ENCODE assay signal across 22 cellular contexts in the genomic region with DNA sequence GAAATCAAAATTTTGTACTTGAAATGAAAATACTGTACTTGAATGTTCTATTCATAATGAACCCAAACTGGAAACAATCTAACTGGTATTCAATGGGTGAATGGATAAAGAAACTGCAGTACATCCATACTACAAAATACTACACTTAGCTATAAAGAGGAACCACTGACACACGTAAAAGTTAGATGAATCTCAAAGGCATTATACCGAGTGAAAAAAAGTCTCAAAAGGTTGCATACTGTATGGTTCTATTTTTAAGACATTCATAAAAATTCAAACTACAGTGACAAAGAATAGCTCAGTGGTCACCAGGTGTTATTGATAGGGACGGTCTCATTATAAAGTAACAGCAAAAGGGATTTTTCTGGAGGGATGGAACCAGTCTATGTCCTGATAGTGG.
"Had no signal": no experiment of that assay in that cellular context is flagged by ENCODE, and none has a peak within 500 bp of the region (broad histone marks: within the 10 kb centered on the region; RNA-seq: fewer than 3 reads in every experiment).

No MANE protein-coding gene starts in this region.

- H3K36me3 ChIP-seq: SJCRH30 had no signal

- H3K9me3 ChIP-seq: SJCRH30 had no signal

- H3K4me3 ChIP-seq: SJCRH30 had no signal

- H3K4me1 ChIP-seq: SJCRH30 had no signal

- DNase-seq: KBM-7, MV-4-11, NCI-H1092, NCI-H1105 treated with DMSO at 0.1 percent for 48 hours, NCI-H1417 treated with DMSO at 0.1 percent for 48 hours, NCI-H146, NCI-H1694 treated with DMSO at 0.1 percent for 48 hours, NCI-H2029, NCI-H2081 treated with DMSO at 0.1 percent for 48 hours, NCI-H2171, NCI-H226, NCI-H446, NCI-H510A, NCI-H524 treated with DMSO at 0.1 percent for 48 hours, NCI-H69, NCI-H774, SHP77 treated with DMSO at 0.1 percent for 48 hours, SJCRH30, T-helper 1 cell had no signal

- ATAC-seq: Panc1, Right ventricle myocardium inferior, SK-N-SH treated with all-trans-retinoic acid at 6 μM for 48 hours had no signal

- H3K27ac ChIP-seq: SJCRH30 had no signal

- H3K27me3 ChIP-seq: SJCRH30 had no signal
